ENCODE assay signal across 1 cellular context in the genomic region with DNA sequence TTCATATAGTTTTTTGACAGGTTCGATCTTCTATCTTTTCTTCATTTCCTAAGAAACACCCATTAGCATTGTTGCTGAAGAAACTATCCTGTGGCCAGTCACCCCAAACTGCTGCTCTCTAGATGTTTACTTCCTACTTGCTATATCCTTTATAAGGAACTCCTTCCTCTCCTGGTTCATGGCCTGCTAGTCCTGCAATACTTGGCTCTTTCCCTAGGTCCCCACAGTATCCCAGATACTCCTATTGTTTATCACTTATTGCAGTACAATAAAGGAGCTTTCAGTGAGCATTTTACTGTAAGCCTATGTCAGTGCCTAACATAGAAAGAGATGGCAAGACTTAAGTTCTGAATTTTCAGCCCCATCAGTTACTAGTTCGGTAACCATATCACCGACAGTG.
TF ChIP-seq lines count a peak whose summit lies in the region.

No MANE protein-coding gene starts in this region.

TF ChIP-seq in HepG2, 621 proteins besides CTCF, POLR2A, EP300 and RAD21:
- TF ChIP-seq BRCA1 (CRISPR knock-in tag; IDR thresholded peaks at IDR 0.05) (no peak), ZBTB1 (CRISPR knock-in tag; IDR thresholded peaks at IDR 0.05; ENCODE audit: borderline replicate concordance) (no peak), CENPT (CRISPR knock-in tag; IDR thresholded peaks at IDR 0.05; ENCODE audit: low read depth) (no peak), ZNF282 (IDR thresholded peaks at IDR 0.05; ENCODE audit: partially characterized antibody) (no peak), ZNF749 (CRISPR knock-in tag; IDR thresholded peaks at IDR 0.05; ENCODE audit: borderline replicate concordance) (no peak), WIZ (CRISPR knock-in tag; IDR thresholded peaks at IDR 0.05) (no peak), ZNF558 (CRISPR knock-in tag; IDR thresholded peaks at IDR 0.05; ENCODE audit: borderline replicate concordance) (no peak)
- TF ChIP-seq, protein P1, sequence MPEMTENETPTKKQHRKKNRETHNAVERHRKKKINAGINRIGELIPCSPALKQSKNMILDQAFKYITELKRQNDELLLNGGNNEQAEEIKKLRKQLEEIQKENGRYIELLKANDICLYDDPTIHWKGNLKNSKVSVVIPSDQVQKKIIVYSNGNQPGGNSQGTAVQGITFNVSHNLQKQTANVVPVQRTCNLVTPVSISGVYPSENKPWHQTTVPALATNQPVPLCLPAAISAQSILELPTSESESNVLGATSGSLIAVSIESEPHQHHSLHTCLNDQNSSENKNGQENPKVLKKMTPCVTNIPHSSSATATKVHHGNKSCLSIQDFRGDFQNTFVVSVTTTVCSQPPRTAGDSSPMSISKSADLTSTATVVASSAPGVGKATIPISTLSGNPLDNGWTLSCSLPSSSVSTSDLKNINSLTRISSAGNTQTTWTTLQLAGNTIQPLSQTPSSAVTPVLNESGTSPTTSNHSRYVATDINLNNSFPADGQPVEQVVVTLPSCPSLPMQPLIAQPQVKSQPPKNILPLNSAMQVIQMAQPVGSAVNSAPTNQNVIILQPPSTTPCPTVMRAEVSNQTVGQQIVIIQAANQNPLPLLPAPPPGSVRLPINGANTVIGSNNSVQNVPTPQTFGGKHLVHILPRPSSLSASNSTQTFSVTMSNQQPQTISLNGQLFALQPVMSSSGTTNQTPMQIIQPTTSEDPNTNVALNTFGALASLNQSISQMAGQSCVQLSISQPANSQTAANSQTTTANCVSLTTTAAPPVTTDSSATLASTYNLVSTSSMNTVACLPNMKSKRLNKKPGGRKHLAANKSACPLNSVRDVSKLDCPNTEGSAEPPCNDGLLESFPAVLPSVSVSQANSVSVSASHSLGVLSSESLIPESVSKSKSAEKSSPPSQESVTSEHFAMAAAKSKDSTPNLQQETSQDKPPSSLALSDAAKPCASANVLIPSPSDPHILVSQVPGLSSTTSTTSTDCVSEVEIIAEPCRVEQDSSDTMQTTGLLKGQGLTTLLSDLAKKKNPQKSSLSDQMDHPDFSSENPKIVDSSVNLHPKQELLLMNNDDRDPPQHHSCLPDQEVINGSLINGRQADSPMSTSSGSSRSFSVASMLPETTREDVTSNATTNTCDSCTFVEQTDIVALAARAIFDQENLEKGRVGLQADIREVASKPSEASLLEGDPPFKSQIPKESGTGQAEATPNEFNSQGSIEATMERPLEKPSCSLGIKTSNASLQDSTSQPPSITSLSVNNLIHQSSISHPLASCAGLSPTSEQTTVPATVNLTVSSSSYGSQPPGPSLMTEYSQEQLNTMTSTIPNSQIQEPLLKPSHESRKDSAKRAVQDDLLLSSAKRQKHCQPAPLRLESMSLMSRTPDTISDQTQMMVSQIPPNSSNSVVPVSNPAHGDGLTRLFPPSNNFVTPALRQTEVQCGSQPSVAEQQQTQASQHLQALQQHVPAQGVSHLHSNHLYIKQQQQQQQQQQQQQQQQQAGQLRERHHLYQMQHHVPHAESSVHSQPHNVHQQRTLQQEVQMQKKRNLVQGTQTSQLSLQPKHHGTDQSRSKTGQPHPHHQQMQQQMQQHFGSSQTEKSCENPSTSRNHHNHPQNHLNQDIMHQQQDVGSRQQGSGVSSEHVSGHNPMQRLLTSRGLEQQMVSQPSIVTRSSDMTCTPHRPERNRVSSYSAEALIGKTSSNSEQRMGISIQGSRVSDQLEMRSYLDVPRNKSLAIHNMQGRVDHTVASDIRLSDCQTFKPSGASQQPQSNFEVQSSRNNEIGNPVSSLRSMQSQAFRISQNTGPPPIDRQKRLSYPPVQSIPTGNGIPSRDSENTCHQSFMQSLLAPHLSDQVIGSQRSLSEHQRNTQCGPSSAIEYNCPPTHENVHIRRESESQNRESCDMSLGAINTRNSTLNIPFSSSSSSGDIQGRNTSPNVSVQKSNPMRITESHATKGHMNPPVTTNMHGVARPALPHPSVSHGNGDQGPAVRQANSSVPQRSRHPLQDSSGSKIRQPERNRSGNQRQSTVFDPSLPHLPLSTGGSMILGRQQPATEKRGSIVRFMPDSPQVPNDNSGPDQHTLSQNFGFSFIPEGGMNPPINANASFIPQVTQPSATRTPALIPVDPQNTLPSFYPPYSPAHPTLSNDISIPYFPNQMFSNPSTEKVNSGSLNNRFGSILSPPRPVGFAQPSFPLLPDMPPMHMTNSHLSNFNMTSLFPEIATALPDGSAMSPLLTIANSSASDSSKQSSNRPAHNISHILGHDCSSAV (CRISPR knock-in tag; IDR thresholded peaks at IDR 0.05; ENCODE audit: borderline replicate concordance): no peak
- TF ChIP-seq, protein P2, sequence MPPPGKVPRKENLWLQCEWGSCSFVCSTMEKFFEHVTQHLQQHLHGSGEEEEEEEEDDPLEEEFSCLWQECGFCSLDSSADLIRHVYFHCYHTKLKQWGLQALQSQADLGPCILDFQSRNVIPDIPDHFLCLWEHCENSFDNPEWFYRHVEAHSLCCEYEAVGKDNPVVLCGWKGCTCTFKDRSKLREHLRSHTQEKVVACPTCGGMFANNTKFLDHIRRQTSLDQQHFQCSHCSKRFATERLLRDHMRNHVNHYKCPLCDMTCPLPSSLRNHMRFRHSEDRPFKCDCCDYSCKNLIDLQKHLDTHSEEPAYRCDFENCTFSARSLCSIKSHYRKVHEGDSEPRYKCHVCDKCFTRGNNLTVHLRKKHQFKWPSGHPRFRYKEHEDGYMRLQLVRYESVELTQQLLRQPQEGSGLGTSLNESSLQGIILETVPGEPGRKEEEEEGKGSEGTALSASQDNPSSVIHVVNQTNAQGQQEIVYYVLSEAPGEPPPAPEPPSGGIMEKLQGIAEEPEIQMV (CRISPR knock-in tag; IDR thresholded peaks at IDR 0.05; ENCODE audit: low read depth): no peak
- TF ChIP-seq, protein P3, sequence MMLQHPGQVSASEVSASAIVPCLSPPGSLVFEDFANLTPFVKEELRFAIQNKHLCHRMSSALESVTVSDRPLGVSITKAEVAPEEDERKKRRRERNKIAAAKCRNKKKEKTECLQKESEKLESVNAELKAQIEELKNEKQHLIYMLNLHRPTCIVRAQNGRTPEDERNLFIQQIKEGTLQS (CRISPR knock-in tag; IDR thresholded peaks at IDR 0.05): no peak
- TF ChIP-seq, protein P4, sequence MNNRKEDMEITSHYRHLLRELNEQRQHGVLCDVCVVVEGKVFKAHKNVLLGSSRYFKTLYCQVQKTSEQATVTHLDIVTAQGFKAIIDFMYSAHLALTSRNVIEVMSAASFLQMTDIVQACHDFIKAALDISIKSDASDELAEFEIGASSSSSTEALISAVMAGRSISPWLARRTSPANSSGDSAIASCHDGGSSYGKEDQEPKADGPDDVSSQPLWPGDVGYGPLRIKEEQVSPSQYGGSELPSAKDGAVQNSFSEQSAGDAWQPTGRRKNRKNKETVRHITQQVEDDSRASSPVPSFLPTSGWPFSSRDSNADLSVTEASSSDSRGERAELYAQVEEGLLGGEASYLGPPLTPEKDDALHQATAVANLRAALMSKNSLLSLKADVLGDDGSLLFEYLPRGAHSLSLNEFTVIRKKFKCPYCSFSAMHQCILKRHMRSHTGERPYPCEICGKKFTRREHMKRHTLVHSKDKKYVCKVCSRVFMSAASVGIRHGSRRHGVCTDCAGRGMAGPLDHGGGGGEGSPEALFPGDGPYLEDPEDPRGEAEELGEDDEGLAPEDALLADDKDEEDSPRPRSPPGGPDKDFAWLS (CRISPR knock-in tag; IDR thresholded peaks at IDR 0.05; ENCODE audit: borderline replicate concordance): no peak
